ENCODE assay signal across 26 cellular contexts in the genomic region with DNA sequence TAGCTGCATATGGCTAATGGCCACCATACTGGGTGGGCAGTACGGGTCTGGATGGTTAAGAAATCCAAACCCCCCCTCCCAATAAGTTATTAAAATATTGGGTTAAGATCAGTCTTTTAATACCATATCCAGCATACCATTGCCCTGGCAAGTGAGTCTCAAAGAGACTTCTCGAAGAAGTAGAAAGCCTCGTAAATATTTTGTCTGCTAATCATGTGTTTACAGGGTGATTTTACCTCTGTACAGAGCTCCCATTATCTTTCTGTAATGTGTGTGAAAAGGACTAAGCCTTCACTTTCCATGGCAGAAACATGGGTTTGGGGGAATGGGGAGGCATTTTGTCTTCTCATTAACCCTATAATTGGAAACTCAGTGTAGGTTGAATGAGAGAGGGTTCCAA.
"Had no signal": no experiment of that assay in that cellular context is flagged by ENCODE, and none has a peak within 500 bp of the region (broad histone marks: within the 10 kb centered on the region; RNA-seq: fewer than 3 reads in every experiment).

No MANE protein-coding gene starts in this region.

- H3K27me3 ChIP-seq: stomach, suprapubic skin, testis, thyroid gland, tibial artery, tibial nerve, transverse colon, upper lobe of left lung, upper lobe of right lung, uterus, vagina had no signal

- H3K27ac ChIP-seq: stomach, suprapubic skin, testis, thoracic aorta, thyroid gland, tibial artery, tibial nerve, transverse colon, upper lobe of left lung, upper lobe of right lung, uterus, vagina had no signal

- H3K36me3 ChIP-seq: stomach, suprapubic skin, thoracic aorta, thyroid gland, transverse colon, upper lobe of left lung, upper lobe of right lung, uterus, vagina had no signal

- H3K4me1 ChIP-seq: suprapubic skin, uterus had no signal

- DNase-seq: stimulated activated CD4-positive, alpha-beta T cell treated with anti-CD3 and anti-CD28 coated beads, Interleukin-2, amount 100 ng/mL, for 48 hours; stimulated activated CD4-positive, alpha-beta T cell treated with anti-CD3 and anti-CD28 coated beads, Interleukin-4, amount 100 ng/mL, for 1 hour; stimulated activated CD4-positive, alpha-beta T cell treated with anti-CD3 and anti-CD28 coated beads, Interleukin-4, amount 100 ng/mL, for 24 hours; stimulated activated CD4-positive, alpha-beta T cell treated with anti-CD3 and anti-CD28 coated beads, Interleukin-4, amount 100 ng/mL, for 4 hours; stimulated activated CD8-positive, alpha-beta memory T cell treated with anti-CD3 and anti-CD28 coated beads, Interleukin-4, amount 100 ng/mL, for 48 hours; stimulated activated naive B cell treated with anti-CD40 and anti-IgM and Interleukin-4, amounts not matched to agents 10 μg/mL and 1 μg/mL and 100 μg/mL, for 72 hours; stimulated activated naive CD4-positive, alpha-beta T cell; stimulated activated naive CD4-positive, alpha-beta T cell treated with Interleukin-2 at 50 U/mL for 16 hours; stimulated activated naive CD8-positive, alpha-beta T cell treated with anti-CD3 and anti-CD28 coated beads, Interleukin-15, amount 100 ng/mL, for 72 hours; stimulated activated naive CD8-positive, alpha-beta T cell treated with anti-CD3 and anti-CD28 coated beads, Interleukin-15, Interleukin-2, amounts not matched to agents 100 U/mL and 50 U/mL, for 24 hours; stomach; substantia nigra; testis; thyroid gland; tibial artery; transverse colon; trophoblast cell; upper lobe of left lung; upper lobe of right lung; uterus had no signal

- H3K4me3 ChIP-seq: stomach, suprapubic skin, testis, thoracic aorta, thyroid gland, tibial artery, tibial nerve, transverse colon, upper lobe of left lung, upper lobe of right lung, uterus, vagina had no signal

- H3K9me3 ChIP-seq: stomach, suprapubic skin, testis, thoracic aorta, thyroid gland, tibial artery, tibial nerve, transverse colon, upper lobe of left lung, upper lobe of right lung, uterus, vagina had no signal

- ATAC-seq: stimulated activated effector memory CD8-positive, alpha-beta T cell treated with anti-CD3 and anti-CD28 coated beads, Interleukin-12 subunit alpha, Interleukin-12 subunit beta, amount 100 ng/mL, for 72 hours; stimulated activated memory B cell treated with anti-CD40 and anti-IgM and Interleukin-4, amounts not matched to agents 10 μg/mL and 1 μg/mL and 100 μg/mL, for 72 hours; stimulated activated naive B cell treated with anti-CD40 and anti-IgM and Interleukin-4, amounts not matched to agents 10 μg/mL and 1 μg/mL and 100 μg/mL, for 72 hours; stimulated activated naive CD8-positive, alpha-beta T cell treated with anti-CD3 and anti-CD28 coated beads, Interleukin-15, amount 100 ng/mL, for 72 hours; stimulated activated naive CD8-positive, alpha-beta T cell treated with anti-CD3 and anti-CD28 coated beads, Interleukin-15, Interleukin-2, amounts not matched to agents 100 U/mL and 50 U/mL, for 24 hours; upper lobe of right lung had no signal
